10 cellular contexts compared by ENCODE assay signal in the genomic region with DNA sequence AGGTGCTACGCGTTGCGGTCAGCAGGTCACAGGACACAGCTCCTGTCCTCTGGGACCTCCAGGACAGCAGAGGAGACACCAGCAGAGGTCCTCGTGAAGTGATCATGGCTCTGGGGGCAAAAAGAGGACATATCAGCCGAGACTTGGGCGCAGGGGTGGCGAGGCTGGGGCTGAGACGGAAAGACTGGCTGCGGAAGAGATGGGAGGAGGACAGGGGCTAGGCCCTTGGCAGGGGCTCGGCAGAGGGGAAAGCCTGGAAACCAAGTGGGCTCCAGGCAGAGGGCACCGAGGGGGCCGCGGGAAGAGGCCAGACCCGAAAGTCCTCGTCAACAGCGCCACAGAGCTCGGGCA. TPM values are rescaled to one million over a fixed set of nuclear protein-coding genes. Genes with fewer than 3 reads are reported as not detected.
A peak's percentile ranks its signal among the peaks of the same experiment; 100 is the strongest.
DNase-seq lines count a peak whose midpoint lies in the region; ATAC-seq, FAIRE-seq and TF ChIP-seq lines count a peak whose summit lies in the region.
"Had no signal": no experiment of that assay in that cellular context is flagged by ENCODE, and none has a peak within 500 bp of the region (broad histone marks: within the 10 kb centered on the region; RNA-seq: fewer than 3 reads in every experiment).

No MANE protein-coding gene starts in this region.

- no peak overlapping the region for H3K9ac ChIP-seq in HUES64 (ENCODE audit: low read depth, low read length)
- H3K9ac ChIP-seq in endodermal cell (ENCODE audit: extremely low read depth, low read length, poor library complexity, severe bottlenecking) = no peak overlapping the region
- no peak overlapping the region for H3K9ac ChIP-seq in neural progenitor cell

- peaks cover 5% of the 10 kb centered on the region for H3K4me1 Mint-ChIP-seq in endodermal cell
- H3K4me1 Mint-ChIP-seq in neural progenitor cell = peaks cover 15% of the 10 kb centered on the region

- H3K9me3 Mint-ChIP-seq in endodermal cell (no peaks in the 10 kb centered on the region), neural progenitor cell (no peaks in the 10 kb centered on the region)

- no peak for DNase-seq in A549 (ENCODE audit: low read depth in 1 of 2, low spot score in 1 of 2)
- DNase-seq in endodermal cell = no peak
- DNase-seq in neural progenitor cell (ENCODE audit: low spot score) = no peak
- no peak for DNase-seq in D721Med (ENCODE audit: insufficient read length, low spot score)
- DNase-seq in SJCRH30 = no peak

- H3K36me3 Mint-ChIP-seq in endodermal cell (ENCODE audit: low read depth) (no peaks in the 10 kb centered on the region), neural progenitor cell (no peaks in the 10 kb centered on the region)

- no peak for TF ChIP-seq EP300 in A549 (IDR thresholded peaks at IDR 0.05)

- peak overlapping the region; percentile 36 for H3K4me3 ChIP-seq in A549
- H3K4me3 ChIP-seq in HUES64 (ENCODE audit: low read length) = 0 out of 2 replicates have a peak overlapping the region, but pooled peaks have one; percentile 48
- no peak overlapping the region for H3K4me3 ChIP-seq in endodermal cell (ENCODE audit: low read length)
- no peak overlapping the region for H3K4me3 ChIP-seq in neural progenitor cell
- H3K4me3 ChIP-seq in SJCRH30 = no peak overlapping the region

- H3K9me3 ChIP-seq in A549 (no peaks in the 10 kb centered on the region), HUES64 (ENCODE audit: insufficient read depth, low read depth, low read length) (no peaks in the 10 kb centered on the region), endodermal cell (ENCODE audit: control insufficient read depth, low read length) (no peaks in the 10 kb centered on the region), neural progenitor cell (ENCODE audit: low read depth) (no peaks in the 10 kb centered on the region), SJCRH30 (replicated peaks) (no peaks in the 10 kb centered on the region)

- H3K4me2 ChIP-seq in A549 (peak overlapping the region; percentile 86), neural progenitor cell (peak overlapping the region; percentile 50)

- H3F3A ChIP-seq in neural progenitor cell (ENCODE audit: low read depth) = peaks cover 6% of the 10 kb centered on the region

- peaks cover 51% of the 10 kb centered on the region for H3K27me3 Mint-ChIP-seq in endodermal cell (ENCODE audit: insufficient read depth)
- peaks cover 6% of the 10 kb centered on the region for H3K27me3 Mint-ChIP-seq in neural progenitor cell (ENCODE audit: insufficient read depth, low read depth)

- FAIRE-seq in A549 (lab: Jason Lieb, UNC) (no peak), D721Med (lab: Jason Lieb, UNC) (no peak)

- H3K27me3 ChIP-seq in HUES64 (ENCODE audit: insufficient read depth, low read length) = peaks cover 43% of the 10 kb centered on the region
- peaks cover 13% of the 10 kb centered on the region for H3K27me3 ChIP-seq in endodermal cell (ENCODE audit: control insufficient read depth, insufficient read depth, low read length, poor library complexity, severe bottlenecking)
- peaks cover 57% of the 10 kb centered on the region for H3K27me3 ChIP-seq in neural progenitor cell
- 0 out of 2 replicates have a peak, but pooled peaks cover 2% of the 10 kb centered on the region for H3K27me3 ChIP-seq in SJCRH30

- POLR2A ChIA-PET in A549 (lab: Yijun Ruan, JAX) = no interaction called here

- H3K27ac ChIP-seq in A549 (peak overlapping the region; percentile 55 to 84; a peak in 4 of 6 replicates), HUES64 (ENCODE audit: low read depth, low read length) (no peak overlapping the region), endodermal cell (ENCODE audit: low read depth, low read length) (no peak overlapping the region), neural progenitor cell (no peak overlapping the region), SJCRH30 (no peak overlapping the region)
- H3K27ac ChIP-seq: RWPE1 had no signal

- CTCF ChIA-PET in A549 (lab: Yijun Ruan, JAX) = interaction anchor here (0.6 to 11.1 kb wide), 19 partner anchors 9 to 337 kb away, joined by 3 to 110 read pairs (median 4); no protein-coding TSS in a partner anchor

- ATAC-seq in A549 = no peak
- no peak for ATAC-seq in HG03571 (IDR thresholded peaks at IDR 0.05; ENCODE audit: unreplicated experiment)
- ATAC-seq in HG03354 (IDR thresholded peaks at IDR 0.05; ENCODE audit: poor library complexity, severe bottlenecking, unreplicated experiment) = no peak

- no peak for TF ChIP-seq RAD21 in A549 (conservative IDR thresholded peaks at IDR 0.05 in 1 of 2, IDR thresholded peaks at IDR 0.05 in 1 of 2)

- no peaks in the 10 kb centered on the region for H3K4me1 ChIP-seq in A549
- H3K4me1 ChIP-seq in HUES64 (ENCODE audit: insufficient read depth, low read length) = no peaks in the 10 kb centered on the region; the same call in 1 of the 2 replicates
- H3K4me1 ChIP-seq in endodermal cell (ENCODE audit: control insufficient read depth, insufficient read depth, low read length) = no peaks in the 10 kb centered on the region
- peaks cover 7% of the 10 kb centered on the region for H3K4me1 ChIP-seq in neural progenitor cell
- H3K4me1 ChIP-seq in SJCRH30 = no peaks in the 10 kb centered on the region

- H3K27ac Mint-ChIP-seq in endodermal cell (peak overlapping the region; percentile 31), neural progenitor cell (peak overlapping the region; percentile 84)

- TF ChIP-seq POLR2A in A549 (IDR thresholded peaks at IDR 0.05; ENCODE audit: low read length) = no peak

- H4K20me1 ChIP-seq in neural progenitor cell (ENCODE audit: low read depth) = no peaks in the 10 kb centered on the region

- H3K4me3 Mint-ChIP-seq in endodermal cell (peak overlapping the region; percentile 9), neural progenitor cell (no peak overlapping the region)

- TF ChIP-seq CTCF in A549 (IDR thresholded peaks at IDR 0.05) = no peak
- no peak for TF ChIP-seq CTCF in endodermal cell (conservative IDR thresholded peaks at IDR 0.05)
- no peak for TF ChIP-seq CTCF in neural progenitor cell (IDR thresholded peaks at IDR 0.05)
- TF ChIP-seq CTCF in D721Med (IDR thresholded peaks at IDR 0.05; ENCODE audit: insufficient read depth, missing control alignments) = no peak

- H3K36me3 ChIP-seq in HUES64 (ENCODE audit: insufficient read depth, low read length) (no peaks in the 10 kb centered on the region), endodermal cell (ENCODE audit: control insufficient read depth, insufficient read depth, low read length) (no peaks in the 10 kb centered on the region), neural progenitor cell (no peaks in the 10 kb centered on the region), SJCRH30 (no peaks in the 10 kb centered on the region)

- no peaks in the 10 kb centered on the region for H3K79me2 ChIP-seq in neural progenitor cell (ENCODE audit: low read depth)

- H2AFZ ChIP-seq in neural progenitor cell (replicated peaks) = peak overlapping the region; percentile 72

- 51% methylated on average over 13 of the region's 17 CpGs for WGBS in A549 (ENCODE audit: missing lambda C conversion rate)
- 82% methylated on average over 17 of the region's 17 CpGs for WGBS in HUES64
- 83 to 88% methylated on average over 3 to 17 of the region's 17 CpGs for WGBS in endodermal cell (ENCODE audit: insufficient coverage in 1 of 2, insufficient read length in 1 of 2), 2 experiments

TF ChIP-seq in A549, 52 proteins besides CTCF, POLR2A, EP300 and RAD21:
- TF ChIP-seq MAFK (IDR thresholded peaks at IDR 0.05; ENCODE audit: partially characterized antibody) = no peak
- no peak for TF ChIP-seq NFE2L2 (conservative IDR thresholded peaks at IDR 0.05; ENCODE audit: low read length)

RNA-seq across cellular contexts. Expression of a gene that starts 4.9 kb away (rescaled TPM):
- not detected in 2 replicates for polyA plus RNA-seq in A549 (2011; rRNA removed)
- polyA plus RNA-seq in A549 (2012; cell fraction: cytosol; rRNA removed) = not detected in 2 replicates
- not detected in 2 replicates for polyA plus RNA-seq in A549 (2012; cell fraction: nucleus; rRNA removed)
- polyA plus RNA-seq in A549 (2017; fragmentation: RNase III; extraction: RNeasy Plus Mini Kit Qiagen cat#74134 plus additional on column Dnase treatment) = not detected in 3 replicates
- not detected in 2 replicates for polyA minus RNA-seq in A549 (2011; rRNA and poly(A)+ RNA removed)
- 0.55 TPM for polyA plus RNA-seq in HUES64 (2013, experiment 1 of 2)
- 0.38 TPM for polyA plus RNA-seq in HUES64 (2013, experiment 2 of 2)
- under 1 TPM; 0.44 to 0.66 TPM for total RNA-seq in endodermal cell
- polyA plus RNA-seq in endodermal cell (2013, experiment 1 of 2) = 2.6 TPM
- polyA plus RNA-seq in endodermal cell (2013, experiment 2 of 2) = 1.6 TPM
- total RNA-seq in neural progenitor cell (ENCODE audit: low replicate concordance) = 0.12 TPM in 1 of 2 replicates, not detected in the other
- not detected in 2 replicates for total RNA-seq in SJCRH30 (2014; rRNA removed; shearing (Covaris generic))
- total RNA-seq: LHCN-M2 had no signal

RNA-seq across cellular contexts. Expression of a gene that starts 32.6 kb away (rescaled TPM):
- not detected in 2 replicates for polyA plus RNA-seq in A549 (2011; rRNA removed)
- 0.01 and 0.04 TPM in 2 replicates for polyA plus RNA-seq in A549 (2012; cell fraction: cytosol; rRNA removed)
- polyA plus RNA-seq in A549 (2012; cell fraction: nucleus; rRNA removed) = 0.01 and 0.05 TPM in 2 replicates
- polyA plus RNA-seq in A549 (2017; fragmentation: RNase III; extraction: RNeasy Plus Mini Kit Qiagen cat#74134 plus additional on column Dnase treatment) = not detected in 3 replicates
- polyA minus RNA-seq in A549 (2011; rRNA and poly(A)+ RNA removed) = not detected in 2 replicates
- 6.8 TPM for polyA plus RNA-seq in HUES64 (2013, experiment 1 of 2)
- polyA plus RNA-seq in HUES64 (2013, experiment 2 of 2) = 7.4 TPM
- 10 to 100 TPM; 20.7 to 31.1 TPM for total RNA-seq in endodermal cell
- polyA plus RNA-seq in endodermal cell (2013, experiment 1 of 2) = 7.3 TPM
- polyA plus RNA-seq in endodermal cell (2013, experiment 2 of 2) = 5.6 TPM
- total RNA-seq in neural progenitor cell (ENCODE audit: low replicate concordance) = 3.3 and 7.2 TPM in 2 replicates
- total RNA-seq in SJCRH30 (2014; rRNA removed; shearing (Covaris generic)) = 3.2 and 3.3 TPM in 2 replicates

Comparison
In these comparisons a context has a peak if more than half of its experiments do, and no peak if none do; other contexts are left out.
1. H3K27ac ChIP-seq: peak in A549 (2 of 2); none in HUES64 (single experiment), endodermal cell (single experiment), neural progenitor cell (single experiment) and SJCRH30 (single experiment).
2. H3K4me3 ChIP-seq: peak in A549 (single experiment) and HUES64 (single experiment); none in endodermal cell (single experiment), neural progenitor cell (single experiment) and SJCRH30 (single experiment).